In genomic region chr22:23119492-23120414, GRCh38 we compare ENCODE assay signal across 1 cellular context.
TF ChIP-seq lines count a peak whose summit lies in the region.

No MANE protein-coding gene starts in this region.

TF ChIP-seq in WTC11, 78 proteins besides CTCF, POLR2A, EP300 and RAD21 (continued from another document):
- TF ChIP-seq ATF6 (CRISPR knock-in tag; IDR thresholded peaks at IDR 0.05) (no peak), PRDM15 (CRISPR knock-in tag; IDR thresholded peaks at IDR 0.05) (no peak), FOXP1 (CRISPR knock-in tag; IDR thresholded peaks at IDR 0.05; ENCODE audit: borderline replicate concordance) (no peak), ZNF532 (CRISPR knock-in tag; IDR thresholded peaks at IDR 0.05; ENCODE audit: borderline replicate concordance) (no peak), ARID4B (CRISPR knock-in tag; IDR thresholded peaks at IDR 0.05; ENCODE audit: borderline replicate concordance) (no peak), ZNF232 (CRISPR knock-in tag; IDR thresholded peaks at IDR 0.05) (no peak), SOX15 (CRISPR knock-in tag; IDR thresholded peaks at IDR 0.05) (no peak), ESRRA (CRISPR knock-in tag; IDR thresholded peaks at IDR 0.05; ENCODE audit: borderline replicate concordance) (no peak), SMAD3 (CRISPR knock-in tag; IDR thresholded peaks at IDR 0.05; ENCODE audit: borderline replicate concordance) (no peak)
